8 cellular contexts compared by ENCODE assay signal in the genomic region with DNA sequence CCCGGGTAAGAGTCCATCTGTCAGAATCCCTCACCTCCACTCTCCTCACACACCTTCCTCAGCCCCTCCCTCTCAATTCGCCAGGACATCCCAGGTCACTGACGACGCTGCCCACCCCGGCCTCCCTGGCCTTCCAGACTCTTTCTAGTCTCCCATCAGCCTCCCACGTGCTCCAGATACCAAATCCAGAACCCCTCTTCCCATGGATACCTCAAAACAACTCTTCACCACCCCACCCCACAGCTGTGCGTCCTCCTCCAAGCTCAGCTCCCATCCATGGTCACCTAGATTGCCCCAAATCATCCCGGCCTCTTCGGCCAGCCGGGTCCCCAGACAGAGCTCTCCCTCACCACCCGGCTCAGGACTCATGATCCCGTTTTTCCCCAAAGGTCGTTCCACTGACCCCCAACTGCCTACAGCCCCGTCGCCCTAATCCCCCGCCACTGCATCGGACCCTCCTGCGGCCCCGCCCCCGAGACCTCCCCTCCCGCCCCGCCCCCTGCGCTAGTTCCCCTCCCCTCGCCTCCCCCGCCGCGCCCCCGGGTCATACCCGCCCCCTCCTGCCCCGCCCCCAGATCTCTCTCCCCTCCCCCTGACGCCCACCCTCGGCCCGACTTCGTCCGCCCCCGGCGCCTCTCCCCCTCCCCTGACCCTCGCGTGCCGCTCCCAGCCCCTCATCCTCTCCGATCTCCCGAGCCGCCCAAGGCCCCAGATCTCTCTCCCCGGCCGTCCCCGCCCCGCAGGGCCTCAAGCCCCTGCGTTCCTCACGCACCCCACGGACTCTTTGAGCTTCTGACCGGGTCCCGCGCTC. TPM values are rescaled to one million over a fixed set of nuclear protein-coding genes. Genes with fewer than 3 reads are reported as not detected.
DNase-seq lines count a peak whose midpoint lies in the region; ATAC-seq lines count a peak whose summit lies in the region.

No MANE protein-coding gene starts in this region.

- ATAC-seq in activated CD4-positive, alpha-beta T cell treated with anti-CD3 and anti-CD28 coated beads for 36 hours = peak; percentile 13

- peak overlapping the region; percentile 86 for H3K27ac Mint-ChIP-seq in activated CD4-positive, alpha-beta T cell treated with anti-CD3 and anti-CD28 coated beads for 36 hours

- no peaks in the 10 kb centered on the region for H3K36me3 Mint-ChIP-seq in activated CD4-positive, alpha-beta T cell treated with anti-CD3 and anti-CD28 coated beads for 36 hours (ENCODE audit: low read depth)

- CTCF ChIA-PET in activated CD4-positive, alpha-beta T cell treated with anti-CD3 and anti-CD28 coated beads for 36 hours (lab: Charles Lee) = interaction anchor here (0.6 to 2.3 kb wide), 4 partner anchors 14 to 469 kb away, joined by 3 to 11 read pairs (median 4); a partner anchor contains a TSS

- H3K4me3 Mint-ChIP-seq in activated CD4-positive, alpha-beta T cell treated with anti-CD3 and anti-CD28 coated beads for 36 hours = peak overlapping the region; percentile 86

- H3K4me1 Mint-ChIP-seq in activated CD4-positive, alpha-beta T cell treated with anti-CD3 and anti-CD28 coated beads for 36 hours = peaks cover 19% of the 10 kb centered on the region

- intact Hi-C loops in activated CD4-positive, alpha-beta T cell treated with anti-CD3 and anti-CD28 coated beads for 36 hours (cut with DNase I, micrococcal nuclease) = loop anchor here (1.0 to 5.0 kb wide), 12 partner anchors 14 to 952 kb away; a partner anchor contains a TSS

- no peaks in the 10 kb centered on the region for H3K9me3 Mint-ChIP-seq in activated CD4-positive, alpha-beta T cell treated with anti-CD3 and anti-CD28 coated beads for 36 hours (ENCODE audit: low read depth)

- H3K27ac ChIP-seq in caudate nucleus (ENCODE audit: low read depth, low read length) = peak overlapping the region; percentile 88

- H3K27me3 Mint-ChIP-seq in activated CD4-positive, alpha-beta T cell treated with anti-CD3 and anti-CD28 coated beads for 36 hours = no peaks in the 10 kb centered on the region

- POLR2A ChIA-PET in activated CD4-positive, alpha-beta T cell treated with anti-CD3 and anti-CD28 coated beads for 36 hours (lab: Charles Lee) = interaction anchor here (0.6 to 1.2 kb wide), 3 partner anchors 14 to 27 kb away, joined by 3 to 17 read pairs (median 4); no protein-coding TSS in a partner anchor

- peak; percentile 66 for DNase-seq in activated CD4-positive, alpha-beta T cell treated with anti-CD3 and anti-CD28 coated beads for 36 hours
- no peak for DNase-seq in activated CD4-positive, alpha-beta T cell treated with anti-CD3 and anti-CD28 coated beads for 1 hour
- DNase-seq in HK-2 (ENCODE audit: unreplicated experiment) = peak; percentile 62
- peak; percentile 40 for DNase-seq in T follicular helper cell (ENCODE audit: low read depth)
- peak in 28 of 61 donors; percentile 15 to 71 (median 50) for DNase-seq in caudate nucleus (lab: John Stamatoyannopoulos, UW)
- peak; percentile 86 for DNase-seq in islet precursor cell
- DNase-seq in stimulated activated CD4-positive, alpha-beta T cell treated with anti-CD3 and anti-CD28 coated beads, Interleukin-1b, Interleukin-23, amount 100 ng/mL, for 48 hours = peak; percentile 27
- DNase-seq in SIG-M5 (lab: John Stamatoyannopoulos, UW) = no peak

RNA-seq across cellular contexts. Expression of a gene that starts 0.5 kb away (rescaled TPM):
- 10 to 100 TPM; 32.9 to 38.4 TPM for total RNA-seq in activated CD4-positive, alpha-beta T cell treated with anti-CD3 and anti-CD28 coated beads for 36 hours

RNA-seq across cellular contexts. Expression of a gene that starts 15.0 kb away (rescaled TPM):
- 10 to 100 TPM; 50.5 to 68.1 TPM for total RNA-seq in activated CD4-positive, alpha-beta T cell treated with anti-CD3 and anti-CD28 coated beads for 36 hours

RNA-seq across cellular contexts. Expression of a gene that starts 54.6 kb away (rescaled TPM):
- 10 to 100 TPM; 77.0 to 78.9 TPM for total RNA-seq in activated CD4-positive, alpha-beta T cell treated with anti-CD3 and anti-CD28 coated beads for 36 hours

RNA-seq across cellular contexts. Expression of a gene that starts 56.7 kb away (rescaled TPM):
- 10 to 100 TPM; 42.0 to 46.8 TPM for total RNA-seq in activated CD4-positive, alpha-beta T cell treated with anti-CD3 and anti-CD28 coated beads for 36 hours

Comparison
In these comparisons a context has a peak if more than half of its experiments do, and no peak if none do; other contexts are left out.
1. DNase-seq: peak in activated CD4-positive, alpha-beta T cell treated with anti-CD3 and anti-CD28 coated beads for 36 hours (single experiment), HK-2 (single experiment), T follicular helper cell (single experiment), islet precursor cell (single experiment) and stimulated activated CD4-positive, alpha-beta T cell treated with anti-CD3 and anti-CD28 coated beads, Interleukin-1b, Interleukin-23, amount 100 ng/mL, for 48 hours (single experiment); none in activated CD4-positive, alpha-beta T cell treated with anti-CD3 and anti-CD28 coated beads for 1 hour (single experiment) and SIG-M5 (single experiment).